Comparison of ENCODE assay signal across 11 cellular contexts in the genomic region with DNA sequence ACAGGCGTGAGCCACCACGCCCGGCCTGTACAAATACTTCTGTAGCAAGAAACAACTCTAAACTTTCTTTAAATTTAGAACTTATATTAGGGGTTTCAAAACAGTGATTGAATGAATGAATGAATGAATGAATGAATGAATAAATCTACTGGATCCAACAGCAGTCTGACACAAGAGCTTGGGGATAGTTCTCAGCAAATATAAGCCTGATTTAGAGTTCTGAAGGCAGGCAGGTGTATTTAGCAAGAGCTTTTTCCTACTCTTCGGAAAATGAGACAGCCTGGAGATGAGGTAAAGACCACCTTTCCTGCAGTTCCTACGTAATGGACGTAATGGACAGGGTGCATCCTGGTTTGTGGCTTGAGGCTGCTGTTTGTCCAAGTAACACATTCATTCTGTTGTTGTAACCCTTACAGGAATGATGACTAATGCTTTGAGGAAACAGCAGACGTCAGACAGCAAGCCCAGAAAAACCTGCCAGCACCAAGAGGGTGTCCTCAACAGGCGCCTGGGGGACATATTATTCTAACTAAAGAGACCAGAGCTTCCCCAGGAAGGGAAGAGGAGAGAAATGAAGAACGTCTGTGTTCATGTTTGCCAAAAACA.
DNase-seq lines count a peak whose midpoint lies in the region; ATAC-seq, FAIRE-seq and TF ChIP-seq lines count a peak whose summit lies in the region.
"Had no signal": no experiment of that assay in that cellular context is flagged by ENCODE, and none has a peak within 500 bp of the region (broad histone marks: within the 10 kb centered on the region; RNA-seq: fewer than 3 reads in every experiment).

No MANE protein-coding gene starts in this region.

- TF ChIP-seq CTCF in epithelial cell of proximal tubule (conservative IDR thresholded peaks at IDR 0.05; ENCODE audit: low read depth, low read length): no peak
- TF ChIP-seq CTCF in osteoblast (IDR thresholded peaks at IDR 0.05; ENCODE audit: extremely low read depth, low read depth, low read length): no peak
- no peak for TF ChIP-seq CTCF in PC-9 (conservative IDR thresholded peaks at IDR 0.05)

- DNase-seq in ELF-1 (ENCODE audit: low read depth, low spot score) (peak; percentile 73), RCC 7860 (ENCODE audit: low spot score) (peak; percentile 23), epithelial cell of proximal tubule (ENCODE audit: low read depth) (peak; percentile 60), osteoblast (ENCODE audit: insufficient read length, low spot score, missing footprints) (peak; percentile 85), RPMI8226 (no peak), PC-9 (no peak)
- DNase-seq: activated naive CD4-positive, alpha-beta T cell treated with anti-CD3 and anti-CD28 coated beads for 36 hours; H7 had no signal

- no peaks in the 10 kb centered on the region for H3F3A ChIP-seq in PC-9 (ENCODE audit: insufficient read depth, low read depth)

- no peak for TF ChIP-seq POLR2A in GM18505 (IDR thresholded peaks at IDR 0.05; ENCODE audit: borderline replicate concordance, extremely low read depth, insufficient read depth, insufficient read length)

- no peak for FAIRE-seq in RCC 7860 (lab: Jason Lieb, UNC)

- no peaks in the 10 kb centered on the region for H3K79me2 ChIP-seq in osteoblast (ENCODE audit: insufficient read depth, low read length)
- no peaks in the 10 kb centered on the region for H3K79me2 ChIP-seq in PC-9 (ENCODE audit: low read depth)

- no peak overlapping the region for H3K4me2 ChIP-seq in osteoblast (ENCODE audit: insufficient read depth, low read length)
- H3K4me2 ChIP-seq in PC-9: no peak overlapping the region
- H3K4me2 ChIP-seq: KMS-11 had no signal

- H3K27me3 ChIP-seq in osteoblast (ENCODE audit: insufficient read depth, low read length): no peaks in the 10 kb centered on the region
- H3K27me3 ChIP-seq in PC-9 (ENCODE audit: insufficient read depth, low read depth): peaks cover 30% of the 10 kb centered on the region

- H3K9me2 ChIP-seq in PC-9 (ENCODE audit: insufficient read depth): 0 out of 2 replicates have a peak, but pooled peaks cover 3% of the 10 kb centered on the region

- intact Hi-C loops in PC-9 (cut with micrococcal nuclease; ENCODE audit: unreplicated experiment): no loop called here

- H3K4me3 ChIP-seq in epithelial cell of proximal tubule (ENCODE audit: low read depth, low read length): no peak overlapping the region
- H3K4me3 ChIP-seq in osteoblast (ENCODE audit: insufficient read depth, low read length): no peak overlapping the region
- H3K4me3 ChIP-seq in PC-9: no peak overlapping the region

- no TSS peak for BruUV-seq in PC-9 (replicated peaks; lab: Mats Ljungman, UMichigan)

- CTCF ChIA-PET in PC-9 (lab: Charles Lee): no interaction called here

- H3K36me3 ChIP-seq in osteoblast (ENCODE audit: insufficient read depth, low read length): no peaks in the 10 kb centered on the region
- no peaks in the 10 kb centered on the region for H3K36me3 ChIP-seq in PC-9 (ENCODE audit: low read depth)

- H2AFZ ChIP-seq in osteoblast (ENCODE audit: low read length) (peak overlapping the region; percentile 25), PC-9 (no peak overlapping the region)

- H3K4me1 ChIP-seq in osteoblast (ENCODE audit: insufficient read depth, low read length) (peaks cover 6% of the 10 kb centered on the region), PC-9 (replicated peaks; ENCODE audit: insufficient read depth) (no peaks in the 10 kb centered on the region)

- H4K20me1 ChIP-seq in osteoblast (ENCODE audit: insufficient read depth, low read length): no peaks in the 10 kb centered on the region
- no peaks in the 10 kb centered on the region for H4K20me1 ChIP-seq in PC-9 (ENCODE audit: insufficient read depth)

- ATAC-seq in GM18505 (IDR thresholded peaks at IDR 0.05; ENCODE audit: unreplicated experiment) (no peak), GM18520 (IDR thresholded peaks at IDR 0.05; ENCODE audit: unreplicated experiment) (no peak)

- H3K27ac ChIP-seq in osteoblast (ENCODE audit: low read depth, low read length) (no peak overlapping the region), PC-9 (no peak overlapping the region)
- H3K27ac ChIP-seq: KMS-11 had no signal

- POLR2A ChIA-PET in PC-9 (lab: Charles Lee; ENCODE audit: unreplicated experiment): no interaction called here

- no peaks in the 10 kb centered on the region for H3K9me3 ChIP-seq in osteoblast (ENCODE audit: low read depth, low read length)
- no peaks in the 10 kb centered on the region for H3K9me3 ChIP-seq in PC-9 (ENCODE audit: insufficient read depth, low read depth)

Comparison
In these comparisons a context has a peak if more than half of its experiments do, and no peak if none do; other contexts are left out.
1. DNase-seq: peak in ELF-1 (single experiment), RCC 7860 (single experiment), epithelial cell of proximal tubule (single experiment) and osteoblast (single experiment); none in RPMI8226 (single experiment) and PC-9 (0 of 2).